In the genomic region with DNA sequence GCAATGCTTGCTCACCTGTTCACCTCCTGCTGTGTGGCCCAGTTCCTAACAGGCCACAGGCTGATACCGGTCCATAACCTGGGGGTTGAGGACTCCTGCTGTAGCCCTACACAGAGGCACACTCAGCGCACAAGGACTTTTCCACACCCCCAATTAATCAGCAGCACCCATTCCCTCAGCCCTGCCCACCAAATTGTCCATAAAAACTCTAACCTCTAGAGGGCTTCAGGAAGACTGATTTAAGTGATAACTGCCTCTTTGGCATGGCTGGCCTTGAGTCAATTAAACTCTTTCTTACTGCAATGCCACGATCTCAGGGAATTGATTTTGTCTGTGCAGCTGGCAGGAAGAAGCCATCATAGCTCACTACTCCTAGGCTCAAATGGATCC, we compare ENCODE assay signal across 1 cellular context.
TF ChIP-seq lines count a peak whose summit lies in the region.

No MANE protein-coding gene starts in this region.

TF ChIP-seq in K562, 482 proteins besides CTCF, POLR2A, EP300 and RAD21 (continued from another document and continues in another):
- TF ChIP-seq, protein P1, sequence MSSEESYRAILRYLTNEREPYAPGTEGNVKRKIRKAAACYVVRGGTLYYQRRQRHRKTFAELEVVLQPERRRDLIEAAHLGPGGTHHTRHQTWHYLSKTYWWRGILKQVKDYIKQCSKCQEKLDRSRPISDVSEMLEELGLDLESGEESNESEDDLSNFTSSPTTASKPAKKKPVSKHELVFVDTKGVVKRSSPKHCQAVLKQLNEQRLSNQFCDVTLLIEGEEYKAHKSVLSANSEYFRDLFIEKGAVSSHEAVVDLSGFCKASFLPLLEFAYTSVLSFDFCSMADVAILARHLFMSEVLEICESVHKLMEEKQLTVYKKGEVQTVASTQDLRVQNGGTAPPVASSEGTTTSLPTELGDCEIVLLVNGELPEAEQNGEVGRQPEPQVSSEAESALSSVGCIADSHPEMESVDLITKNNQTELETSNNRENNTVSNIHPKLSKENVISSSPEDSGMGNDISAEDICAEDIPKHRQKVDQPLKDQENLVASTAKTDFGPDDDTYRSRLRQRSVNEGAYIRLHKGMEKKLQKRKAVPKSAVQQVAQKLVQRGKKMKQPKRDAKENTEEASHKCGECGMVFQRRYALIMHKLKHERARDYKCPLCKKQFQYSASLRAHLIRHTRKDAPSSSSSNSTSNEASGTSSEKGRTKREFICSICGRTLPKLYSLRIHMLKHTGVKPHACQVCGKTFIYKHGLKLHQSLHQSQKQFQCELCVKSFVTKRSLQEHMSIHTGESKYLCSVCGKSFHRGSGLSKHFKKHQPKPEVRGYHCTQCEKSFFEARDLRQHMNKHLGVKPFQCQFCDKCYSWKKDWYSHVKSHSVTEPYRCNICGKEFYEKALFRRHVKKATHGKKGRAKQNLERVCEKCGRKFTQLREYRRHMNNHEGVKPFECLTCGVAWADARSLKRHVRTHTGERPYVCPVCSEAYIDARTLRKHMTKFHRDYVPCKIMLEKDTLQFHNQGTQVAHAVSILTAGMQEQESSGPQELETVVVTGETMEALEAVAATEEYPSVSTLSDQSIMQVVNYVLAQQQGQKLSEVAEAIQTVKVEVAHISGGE (CRISPR knock-in tag; IDR thresholded peaks at IDR 0.05) = 0 out of 6 replicates have a peak, but pooled peaks of 1 of the 3 experiments have one; percentile 43
- TF ChIP-seq XRCC3 (IDR thresholded peaks at IDR 0.05) (no peak), FOXK2 (conservative IDR thresholded peaks at IDR 0.05 in 1 of 2, IDR thresholded peaks at IDR 0.05 in 1 of 2; ENCODE audit: low read depth in 2 of 2) (no peak), ZNF311 (CRISPR knock-in tag; IDR thresholded peaks at IDR 0.05) (no peak), ZNF79 (CRISPR knock-in tag; IDR thresholded peaks at IDR 0.05; ENCODE audit: low read depth) (peak; percentile 67; the same call in 1 of the 2 replicates), CBX3 (IDR thresholded peaks at IDR 0.05; ENCODE audit: borderline replicate concordance in 1 of 2, low read length in 2 of 2) (no peak), TRIM28 (IDR thresholded peaks at IDR 0.05) (no peak), SMARCC2 (IDR thresholded peaks at IDR 0.05; ENCODE audit: low read depth) (no peak), ETV5 (CRISPR knock-in tag; IDR thresholded peaks at IDR 0.05; ENCODE audit: low read depth) (no peak), ZNF316 (IDR thresholded peaks at IDR 0.05) (no peak), GABPA (tag; conservative IDR thresholded peaks at IDR 0.05; ENCODE audit: low read depth) (0 out of 2 replicates have a peak, but pooled peaks have one; percentile 42), SMAD3 (CRISPR knock-in tag; conservative IDR thresholded peaks at IDR 0.05) (peak; percentile 75; the same call in 1 of the 2 replicates), ZNF75A (CRISPR knock-in tag; IDR thresholded peaks at IDR 0.05) (no peak), HNRNPLL (IDR thresholded peaks at IDR 0.05; ENCODE audit: low read depth, low read length, poor library complexity, severe bottlenecking) (no peak), FUS (optimal IDR thresholded peaks at IDR 0.05; ENCODE audit: low read depth, low read length) (no peak), ARID1B (IDR thresholded peaks at IDR 0.05) (no peak), ZBTB1 (CRISPR knock-in tag; IDR thresholded peaks at IDR 0.05; ENCODE audit: borderline replicate concordance, low read depth) (no peak), KAT2B (IDR thresholded peaks at IDR 0.05; ENCODE audit: low read depth, low read length) (no peak), MYBL2 (IDR thresholded peaks at IDR 0.05; ENCODE audit: low read depth) (no peak), MYBL2 (CRISPR knock-in tag; IDR thresholded peaks at IDR 0.05; ENCODE audit: borderline replicate concordance) (no peak), CREM (IDR thresholded peaks at IDR 0.05; ENCODE audit: low read depth) (no peak), NCOA6 (IDR thresholded peaks at IDR 0.05) (no peak), TEAD1 (CRISPR knock-in tag; IDR thresholded peaks at IDR 0.05) (peak in 1 of 2 experiments; percentile 12; a peak in 1 of 4 replicates)
- TF ChIP-seq, protein P2, sequence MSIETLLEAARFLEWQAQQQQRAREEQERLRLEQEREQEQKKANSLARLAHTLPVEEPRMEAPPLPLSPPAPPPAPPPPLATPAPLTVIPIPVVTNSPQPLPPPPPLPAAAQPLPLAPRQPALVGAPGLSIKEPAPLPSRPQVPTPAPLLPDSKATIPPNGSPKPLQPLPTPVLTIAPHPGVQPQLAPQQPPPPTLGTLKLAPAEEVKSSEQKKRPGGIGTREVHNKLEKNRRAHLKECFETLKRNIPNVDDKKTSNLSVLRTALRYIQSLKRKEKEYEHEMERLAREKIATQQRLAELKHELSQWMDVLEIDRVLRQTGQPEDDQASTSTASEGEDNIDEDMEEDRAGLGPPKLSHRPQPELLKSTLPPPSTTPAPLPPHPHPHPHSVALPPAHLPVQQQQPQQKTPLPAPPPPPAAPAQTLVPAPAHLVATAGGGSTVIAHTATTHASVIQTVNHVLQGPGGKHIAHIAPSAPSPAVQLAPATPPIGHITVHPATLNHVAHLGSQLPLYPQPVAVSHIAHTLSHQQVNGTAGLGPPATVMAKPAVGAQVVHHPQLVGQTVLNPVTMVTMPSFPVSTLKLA (conservative IDR thresholded peaks at IDR 0.05) = no peak
- TF ChIP-seq, protein P3, sequence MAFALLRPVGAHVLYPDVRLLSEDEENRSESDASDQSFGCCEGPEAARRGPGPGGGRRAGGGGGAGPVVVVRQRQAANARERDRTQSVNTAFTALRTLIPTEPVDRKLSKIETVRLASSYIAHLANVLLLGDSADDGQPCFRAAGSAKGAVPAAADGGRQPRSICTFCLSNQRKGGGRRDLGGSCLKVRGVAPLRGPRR (CRISPR knock-in tag; IDR thresholded peaks at IDR 0.05) = no peak
- TF ChIP-seq, protein P4, sequence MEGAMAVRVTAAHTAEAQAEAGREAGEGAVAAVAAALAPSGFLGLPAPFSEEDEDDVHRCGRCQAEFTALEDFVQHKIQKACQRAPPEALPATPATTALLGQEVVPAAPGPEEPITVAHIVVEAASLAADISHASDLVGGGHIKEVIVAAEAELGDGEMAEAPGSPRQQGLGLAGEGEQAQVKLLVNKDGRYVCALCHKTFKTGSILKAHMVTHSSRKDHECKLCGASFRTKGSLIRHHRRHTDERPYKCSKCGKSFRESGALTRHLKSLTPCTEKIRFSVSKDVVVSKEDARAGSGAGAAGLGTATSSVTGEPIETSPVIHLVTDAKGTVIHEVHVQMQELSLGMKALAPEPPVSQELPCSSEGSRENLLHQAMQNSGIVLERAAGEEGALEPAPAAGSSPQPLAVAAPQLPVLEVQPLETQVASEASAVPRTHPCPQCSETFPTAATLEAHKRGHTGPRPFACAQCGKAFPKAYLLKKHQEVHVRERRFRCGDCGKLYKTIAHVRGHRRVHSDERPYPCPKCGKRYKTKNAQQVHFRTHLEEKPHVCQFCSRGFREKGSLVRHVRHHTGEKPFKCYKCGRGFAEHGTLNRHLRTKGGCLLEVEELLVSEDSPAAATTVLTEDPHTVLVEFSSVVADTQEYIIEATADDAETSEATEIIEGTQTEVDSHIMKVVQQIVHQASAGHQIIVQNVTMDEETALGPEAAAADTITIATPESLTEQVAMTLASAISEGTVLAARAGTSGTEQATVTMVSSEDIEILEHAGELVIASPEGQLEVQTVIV (CRISPR knock-in tag; IDR thresholded peaks at IDR 0.05; ENCODE audit: borderline replicate concordance) = no peak
- TF ChIP-seq, protein P5, sequence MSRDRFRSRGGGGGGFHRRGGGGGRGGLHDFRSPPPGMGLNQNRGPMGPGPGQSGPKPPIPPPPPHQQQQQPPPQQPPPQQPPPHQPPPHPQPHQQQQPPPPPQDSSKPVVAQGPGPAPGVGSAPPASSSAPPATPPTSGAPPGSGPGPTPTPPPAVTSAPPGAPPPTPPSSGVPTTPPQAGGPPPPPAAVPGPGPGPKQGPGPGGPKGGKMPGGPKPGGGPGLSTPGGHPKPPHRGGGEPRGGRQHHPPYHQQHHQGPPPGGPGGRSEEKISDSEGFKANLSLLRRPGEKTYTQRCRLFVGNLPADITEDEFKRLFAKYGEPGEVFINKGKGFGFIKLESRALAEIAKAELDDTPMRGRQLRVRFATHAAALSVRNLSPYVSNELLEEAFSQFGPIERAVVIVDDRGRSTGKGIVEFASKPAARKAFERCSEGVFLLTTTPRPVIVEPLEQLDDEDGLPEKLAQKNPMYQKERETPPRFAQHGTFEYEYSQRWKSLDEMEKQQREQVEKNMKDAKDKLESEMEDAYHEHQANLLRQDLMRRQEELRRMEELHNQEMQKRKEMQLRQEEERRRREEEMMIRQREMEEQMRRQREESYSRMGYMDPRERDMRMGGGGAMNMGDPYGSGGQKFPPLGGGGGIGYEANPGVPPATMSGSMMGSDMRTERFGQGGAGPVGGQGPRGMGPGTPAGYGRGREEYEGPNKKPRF (IDR thresholded peaks at IDR 0.05; ENCODE audit: low read depth, low read length) = no peak
- TF ChIP-seq, protein P6, sequence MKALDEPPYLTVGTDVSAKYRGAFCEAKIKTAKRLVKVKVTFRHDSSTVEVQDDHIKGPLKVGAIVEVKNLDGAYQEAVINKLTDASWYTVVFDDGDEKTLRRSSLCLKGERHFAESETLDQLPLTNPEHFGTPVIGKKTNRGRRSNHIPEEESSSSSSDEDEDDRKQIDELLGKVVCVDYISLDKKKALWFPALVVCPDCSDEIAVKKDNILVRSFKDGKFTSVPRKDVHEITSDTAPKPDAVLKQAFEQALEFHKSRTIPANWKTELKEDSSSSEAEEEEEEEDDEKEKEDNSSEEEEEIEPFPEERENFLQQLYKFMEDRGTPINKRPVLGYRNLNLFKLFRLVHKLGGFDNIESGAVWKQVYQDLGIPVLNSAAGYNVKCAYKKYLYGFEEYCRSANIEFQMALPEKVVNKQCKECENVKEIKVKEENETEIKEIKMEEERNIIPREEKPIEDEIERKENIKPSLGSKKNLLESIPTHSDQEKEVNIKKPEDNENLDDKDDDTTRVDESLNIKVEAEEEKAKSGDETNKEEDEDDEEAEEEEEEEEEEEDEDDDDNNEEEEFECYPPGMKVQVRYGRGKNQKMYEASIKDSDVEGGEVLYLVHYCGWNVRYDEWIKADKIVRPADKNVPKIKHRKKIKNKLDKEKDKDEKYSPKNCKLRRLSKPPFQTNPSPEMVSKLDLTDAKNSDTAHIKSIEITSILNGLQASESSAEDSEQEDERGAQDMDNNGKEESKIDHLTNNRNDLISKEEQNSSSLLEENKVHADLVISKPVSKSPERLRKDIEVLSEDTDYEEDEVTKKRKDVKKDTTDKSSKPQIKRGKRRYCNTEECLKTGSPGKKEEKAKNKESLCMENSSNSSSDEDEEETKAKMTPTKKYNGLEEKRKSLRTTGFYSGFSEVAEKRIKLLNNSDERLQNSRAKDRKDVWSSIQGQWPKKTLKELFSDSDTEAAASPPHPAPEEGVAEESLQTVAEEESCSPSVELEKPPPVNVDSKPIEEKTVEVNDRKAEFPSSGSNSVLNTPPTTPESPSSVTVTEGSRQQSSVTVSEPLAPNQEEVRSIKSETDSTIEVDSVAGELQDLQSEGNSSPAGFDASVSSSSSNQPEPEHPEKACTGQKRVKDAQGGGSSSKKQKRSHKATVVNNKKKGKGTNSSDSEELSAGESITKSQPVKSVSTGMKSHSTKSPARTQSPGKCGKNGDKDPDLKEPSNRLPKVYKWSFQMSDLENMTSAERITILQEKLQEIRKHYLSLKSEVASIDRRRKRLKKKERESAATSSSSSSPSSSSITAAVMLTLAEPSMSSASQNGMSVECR (CRISPR knock-in tag; IDR thresholded peaks at IDR 0.05) = no peak
- TF ChIP-seq, protein P7, sequence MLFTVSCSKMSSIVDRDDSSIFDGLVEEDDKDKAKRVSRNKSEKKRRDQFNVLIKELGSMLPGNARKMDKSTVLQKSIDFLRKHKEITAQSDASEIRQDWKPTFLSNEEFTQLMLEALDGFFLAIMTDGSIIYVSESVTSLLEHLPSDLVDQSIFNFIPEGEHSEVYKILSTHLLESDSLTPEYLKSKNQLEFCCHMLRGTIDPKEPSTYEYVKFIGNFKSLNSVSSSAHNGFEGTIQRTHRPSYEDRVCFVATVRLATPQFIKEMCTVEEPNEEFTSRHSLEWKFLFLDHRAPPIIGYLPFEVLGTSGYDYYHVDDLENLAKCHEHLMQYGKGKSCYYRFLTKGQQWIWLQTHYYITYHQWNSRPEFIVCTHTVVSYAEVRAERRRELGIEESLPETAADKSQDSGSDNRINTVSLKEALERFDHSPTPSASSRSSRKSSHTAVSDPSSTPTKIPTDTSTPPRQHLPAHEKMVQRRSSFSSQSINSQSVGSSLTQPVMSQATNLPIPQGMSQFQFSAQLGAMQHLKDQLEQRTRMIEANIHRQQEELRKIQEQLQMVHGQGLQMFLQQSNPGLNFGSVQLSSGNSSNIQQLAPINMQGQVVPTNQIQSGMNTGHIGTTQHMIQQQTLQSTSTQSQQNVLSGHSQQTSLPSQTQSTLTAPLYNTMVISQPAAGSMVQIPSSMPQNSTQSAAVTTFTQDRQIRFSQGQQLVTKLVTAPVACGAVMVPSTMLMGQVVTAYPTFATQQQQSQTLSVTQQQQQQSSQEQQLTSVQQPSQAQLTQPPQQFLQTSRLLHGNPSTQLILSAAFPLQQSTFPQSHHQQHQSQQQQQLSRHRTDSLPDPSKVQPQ (CRISPR knock-in tag; IDR thresholded peaks at IDR 0.05; ENCODE audit: borderline replicate concordance) = no peak
- TF ChIP-seq, protein P8, sequence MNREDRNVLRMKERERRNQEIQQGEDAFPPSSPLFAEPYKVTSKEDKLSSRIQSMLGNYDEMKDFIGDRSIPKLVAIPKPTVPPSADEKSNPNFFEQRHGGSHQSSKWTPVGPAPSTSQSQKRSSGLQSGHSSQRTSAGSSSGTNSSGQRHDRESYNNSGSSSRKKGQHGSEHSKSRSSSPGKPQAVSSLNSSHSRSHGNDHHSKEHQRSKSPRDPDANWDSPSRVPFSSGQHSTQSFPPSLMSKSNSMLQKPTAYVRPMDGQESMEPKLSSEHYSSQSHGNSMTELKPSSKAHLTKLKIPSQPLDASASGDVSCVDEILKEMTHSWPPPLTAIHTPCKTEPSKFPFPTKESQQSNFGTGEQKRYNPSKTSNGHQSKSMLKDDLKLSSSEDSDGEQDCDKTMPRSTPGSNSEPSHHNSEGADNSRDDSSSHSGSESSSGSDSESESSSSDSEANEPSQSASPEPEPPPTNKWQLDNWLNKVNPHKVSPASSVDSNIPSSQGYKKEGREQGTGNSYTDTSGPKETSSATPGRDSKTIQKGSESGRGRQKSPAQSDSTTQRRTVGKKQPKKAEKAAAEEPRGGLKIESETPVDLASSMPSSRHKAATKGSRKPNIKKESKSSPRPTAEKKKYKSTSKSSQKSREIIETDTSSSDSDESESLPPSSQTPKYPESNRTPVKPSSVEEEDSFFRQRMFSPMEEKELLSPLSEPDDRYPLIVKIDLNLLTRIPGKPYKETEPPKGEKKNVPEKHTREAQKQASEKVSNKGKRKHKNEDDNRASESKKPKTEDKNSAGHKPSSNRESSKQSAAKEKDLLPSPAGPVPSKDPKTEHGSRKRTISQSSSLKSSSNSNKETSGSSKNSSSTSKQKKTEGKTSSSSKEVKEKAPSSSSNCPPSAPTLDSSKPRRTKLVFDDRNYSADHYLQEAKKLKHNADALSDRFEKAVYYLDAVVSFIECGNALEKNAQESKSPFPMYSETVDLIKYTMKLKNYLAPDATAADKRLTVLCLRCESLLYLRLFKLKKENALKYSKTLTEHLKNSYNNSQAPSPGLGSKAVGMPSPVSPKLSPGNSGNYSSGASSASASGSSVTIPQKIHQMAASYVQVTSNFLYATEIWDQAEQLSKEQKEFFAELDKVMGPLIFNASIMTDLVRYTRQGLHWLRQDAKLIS (CRISPR knock-in tag; IDR thresholded peaks at IDR 0.05) = no peak
